ENCODE assay signal across 18 cellular contexts in genomic region chr5:53331463-53331862, GRCh38.
DNase-seq lines count a peak whose midpoint lies in the region; ATAC-seq, FAIRE-seq and TF ChIP-seq lines count a peak whose summit lies in the region.
"Had no signal": no experiment of that assay in that cellular context is flagged by ENCODE, and none has a peak within 500 bp of the region (broad histone marks: within the 10 kb centered on the region; RNA-seq: fewer than 3 reads in every experiment).

No MANE protein-coding gene starts in this region.

- no peak overlapping the region for H3K27ac Mint-ChIP-seq in CD8-positive, alpha-beta T cell
- H3K27ac Mint-ChIP-seq: activated naive CD8-positive, alpha-beta T cell treated with anti-CD3 and anti-CD28 coated beads for 36 hours; stimulated activated effector memory CD8-positive, alpha-beta T cell treated with anti-CD3 and anti-CD28 coated beads, Interleukin-12 subunit alpha, Interleukin-12 subunit beta, amount 100 ng/mL, for 72 hours had no signal

- H3K4me1 ChIP-seq in CD8-positive, alpha-beta T cell (ENCODE audit: insufficient read depth, low read length) = no peaks in the 10 kb centered on the region
- no peaks in the 10 kb centered on the region for H3K4me1 ChIP-seq in uterus
- H3K4me1 ChIP-seq: upper lobe of right lung had no signal

- H3K27me3 ChIP-seq in AG04450 (ENCODE audit: control insufficient read depth, insufficient read depth, low read length) (no peaks in the 10 kb centered on the region), brain microvascular endothelial cell (replicated peaks) (no peaks in the 10 kb centered on the region), uterus (no peaks in the 10 kb centered on the region)
- no peaks in the 10 kb centered on the region for H3K27me3 ChIP-seq in CD8-positive, alpha-beta T cell (ENCODE audit: insufficient read depth, low read length)
- H3K27me3 ChIP-seq: sigmoid colon, upper lobe of right lung had no signal

- ATAC-seq in CD8-positive, alpha-beta T cell = no peak
- ATAC-seq in stimulated activated naive CD8-positive, alpha-beta T cell treated with anti-CD3 and anti-CD28 coated beads, Interleukin-15, Interleukin-2, amounts not matched to agents 100 U/mL and 50 U/mL, for 24 hours = no peak
- ATAC-seq: stimulated activated effector memory CD8-positive, alpha-beta T cell treated with anti-CD3 and anti-CD28 coated beads, Interleukin-12 subunit alpha, Interleukin-12 subunit beta, amount 100 ng/mL, for 72 hours; upper lobe of right lung had no signal

- POLR2A ChIA-PET in AG04450 (lab: Yijun Ruan, JAX) = no interaction called here
- POLR2A ChIA-PET in CD8-positive, alpha-beta T cell (lab: Charles Lee) = no interaction called here

- intact Hi-C loops in CD8-positive, alpha-beta T cell (cut with DNase I, micrococcal nuclease) = no loop called here
- intact Hi-C loops in uterus (cut with DNase I; ENCODE audit: low total_unique reads) = no loop called here

- H3K36me3 ChIP-seq in brain microvascular endothelial cell (replicated peaks) (no peaks in the 10 kb centered on the region), uterus (no peaks in the 10 kb centered on the region)
- no peaks in the 10 kb centered on the region for H3K36me3 ChIP-seq in CD8-positive, alpha-beta T cell (ENCODE audit: insufficient read depth, low read length)
- H3K36me3 ChIP-seq: sigmoid colon, upper lobe of right lung had no signal

- H3K36me3 Mint-ChIP-seq in CD8-positive, alpha-beta T cell = no peaks in the 10 kb centered on the region
- H3K36me3 Mint-ChIP-seq: activated naive CD8-positive, alpha-beta T cell treated with anti-CD3 and anti-CD28 coated beads for 36 hours; stimulated activated effector memory CD8-positive, alpha-beta T cell treated with anti-CD3 and anti-CD28 coated beads, Interleukin-12 subunit alpha, Interleukin-12 subunit beta, amount 100 ng/mL, for 72 hours had no signal

- H3K4me3 ChIP-seq in AG04450 (ENCODE audit: low read depth, low read length) (no peak overlapping the region), brain microvascular endothelial cell (ENCODE audit: low read depth, low read length) (no peak overlapping the region), uterus (no peak overlapping the region)
- no peak overlapping the region for H3K4me3 ChIP-seq in CD8-positive, alpha-beta T cell (ENCODE audit: low read depth, low read length)
- H3K4me3 ChIP-seq: lung, sigmoid colon, upper lobe of right lung had no signal

- H3K27ac ChIP-seq in AG04450 (ENCODE audit: low read depth, low read length) = no peak overlapping the region
- H3K27ac ChIP-seq in brain microvascular endothelial cell = peak overlapping the region; percentile 37
- H3K27ac ChIP-seq in CD8-positive, alpha-beta T cell (ENCODE audit: low read depth, low read length) = no peak overlapping the region
- no peak overlapping the region for H3K27ac ChIP-seq in uterus
- H3K27ac ChIP-seq: sigmoid colon, upper lobe of right lung had no signal

- in situ Hi-C loops in brain microvascular endothelial cell (cut with HindIII; ENCODE audit: low pct_ligation_motif_present, low sequenced_read_pairs) = no loop called here

- H3K4me3 Mint-ChIP-seq in CD8-positive, alpha-beta T cell = no peak overlapping the region
- H3K4me3 Mint-ChIP-seq: activated naive CD8-positive, alpha-beta T cell treated with anti-CD3 and anti-CD28 coated beads for 36 hours; stimulated activated effector memory CD8-positive, alpha-beta T cell treated with anti-CD3 and anti-CD28 coated beads, Interleukin-12 subunit alpha, Interleukin-12 subunit beta, amount 100 ng/mL, for 72 hours had no signal

- peak; percentile 50 for DNase-seq in AG04450 (ENCODE audit: low read depth, low spot score)
- peak; percentile 45 for DNase-seq in HTR-8/SVneo (ENCODE audit: insufficient read length, low spot score)
- peak; percentile 77 for DNase-seq in brain microvascular endothelial cell
- DNase-seq in iris pigment epithelial cell (ENCODE audit: low read depth) = peak; percentile 82
- no peak for DNase-seq in activated CD4-positive, alpha-beta T cell treated with anti-CD3 and anti-CD28 coated beads, Interleukin-2, amount 50 U/mL, for 4 hours
- DNase-seq in CD8-positive, alpha-beta T cell = no peak
- no peak for DNase-seq in stimulated activated naive CD8-positive, alpha-beta T cell treated with anti-CD3 and anti-CD28 coated beads, Interleukin-15, Interleukin-2, amounts not matched to agents 100 U/mL and 50 U/mL, for 24 hours
- no peak for DNase-seq in uterus
- DNase-seq: activated CD4-positive, alpha-beta T cell treated with anti-CD3 and anti-CD28 coated beads for 1 hour; activated naive CD8-positive, alpha-beta T cell treated with anti-CD3 and anti-CD28 coated beads for 36 hours; AML-193; DMS79; NCI-H2081; NCI-H748 treated with DMSO at 0.1 percent for 48 hours; sigmoid colon; upper lobe of right lung had no signal

- H3K27me3 Mint-ChIP-seq in CD8-positive, alpha-beta T cell (ENCODE audit: low read depth) = peaks cover 4% of the 10 kb centered on the region
- H3K27me3 Mint-ChIP-seq: activated naive CD8-positive, alpha-beta T cell treated with anti-CD3 and anti-CD28 coated beads for 36 hours had no signal

- CTCF ChIA-PET in AG04450 (lab: Charles Lee) = interaction anchor here (1.0 kb wide), 1 partner anchor 99 kb away, joined by 5 read pairs; no protein-coding TSS in a partner anchor
- CTCF ChIA-PET in CD8-positive, alpha-beta T cell (lab: Charles Lee) = no interaction called here

- TF ChIP-seq CTCF in AG04450 (IDR thresholded peaks at IDR 0.05; ENCODE audit: low read depth, low read length) = no peak
- TF ChIP-seq CTCF in brain microvascular endothelial cell (IDR thresholded peaks at IDR 0.05; ENCODE audit: low read depth, low read length, missing control alignments) = no peak
- TF ChIP-seq CTCF in CD8-positive, alpha-beta T cell (IDR thresholded peaks at IDR 0.05) = no peak
- TF ChIP-seq CTCF in uterus (IDR thresholded peaks at IDR 0.05) = no peak

- TF ChIP-seq POLR2A in uterus (IDR thresholded peaks at IDR 0.05) = no peak

- H3K4me1 Mint-ChIP-seq in CD8-positive, alpha-beta T cell (ENCODE audit: low read depth) = no peaks in the 10 kb centered on the region
- H3K4me1 Mint-ChIP-seq: activated naive CD8-positive, alpha-beta T cell treated with anti-CD3 and anti-CD28 coated beads for 36 hours; stimulated activated effector memory CD8-positive, alpha-beta T cell treated with anti-CD3 and anti-CD28 coated beads, Interleukin-12 subunit alpha, Interleukin-12 subunit beta, amount 100 ng/mL, for 72 hours had no signal

- H3K9me3 Mint-ChIP-seq in CD8-positive, alpha-beta T cell = no peaks in the 10 kb centered on the region
- H3K9me3 Mint-ChIP-seq: activated naive CD8-positive, alpha-beta T cell treated with anti-CD3 and anti-CD28 coated beads for 36 hours; stimulated activated effector memory CD8-positive, alpha-beta T cell treated with anti-CD3 and anti-CD28 coated beads, Interleukin-12 subunit alpha, Interleukin-12 subunit beta, amount 100 ng/mL, for 72 hours had no signal

- peak; percentile 94 for FAIRE-seq in HTR-8/SVneo (lab: Jason Lieb, UNC)

- no peaks in the 10 kb centered on the region for H3K9me3 ChIP-seq in AG04450 (ENCODE audit: control insufficient read depth, insufficient read depth, low read length)
- H3K9me3 ChIP-seq in CD8-positive, alpha-beta T cell (ENCODE audit: low read length) = no peaks in the 10 kb centered on the region
- no peaks in the 10 kb centered on the region for H3K9me3 ChIP-seq in uterus
- H3K9me3 ChIP-seq: sigmoid colon, upper lobe of right lung had no signal

Comparison
In these comparisons a context has a peak if more than half of its experiments do, and no peak if none do; other contexts are left out.
1. DNase-seq: peak in AG04450 (single experiment), HTR-8/SVneo (single experiment), brain microvascular endothelial cell (single experiment) and iris pigment epithelial cell (single experiment); none in activated CD4-positive, alpha-beta T cell treated with anti-CD3 and anti-CD28 coated beads, Interleukin-2, amount 50 U/mL, for 4 hours (0 of 2), CD8-positive, alpha-beta T cell (0 of 7), stimulated activated naive CD8-positive, alpha-beta T cell treated with anti-CD3 and anti-CD28 coated beads, Interleukin-15, Interleukin-2, amounts not matched to agents 100 U/mL and 50 U/mL, for 24 hours (single experiment) and uterus (0 of 2).